Comparison of ENCODE assay signal across 18 cellular contexts in genomic region chr16:30834130-30834740, GRCh38.
"Had no signal": no experiment of that assay in that cellular context is flagged by ENCODE, and none has a peak within 500 bp of the region (broad histone marks: within the 10 kb centered on the region; RNA-seq: fewer than 3 reads in every experiment).

No MANE protein-coding gene starts in this region.

- H3K27me3 ChIP-seq: SJSA1 had no signal

- DNase-seq: KBM-7, MV-4-11, NCI-H1048, NCI-H1105, NCI-H1417, NCI-H1436 treated with DMSO at 0.1 percent for 48 hours, NCI-H1694, NCI-H1930, NCI-H2081, NCI-H2107, NCI-H2227 treated with DMSO at 0.1 percent for 48 hours, NCI-H524 treated with DMSO at 0.1 percent for 48 hours, NCI-H69, NCI-H774, RPMI8226, SIG-M5 had no signal

- H3K9me3 ChIP-seq: SJSA1 had no signal

- H3K36me3 ChIP-seq: SJSA1 had no signal

- H3K4me3 ChIP-seq: SJSA1, SK-N-MC had no signal

- H3K4me1 ChIP-seq: SJSA1 had no signal

- H3K27ac ChIP-seq: SJSA1, SK-N-MC had no signal
